ENCODE assay signal across 25 cellular contexts in the genomic region with DNA sequence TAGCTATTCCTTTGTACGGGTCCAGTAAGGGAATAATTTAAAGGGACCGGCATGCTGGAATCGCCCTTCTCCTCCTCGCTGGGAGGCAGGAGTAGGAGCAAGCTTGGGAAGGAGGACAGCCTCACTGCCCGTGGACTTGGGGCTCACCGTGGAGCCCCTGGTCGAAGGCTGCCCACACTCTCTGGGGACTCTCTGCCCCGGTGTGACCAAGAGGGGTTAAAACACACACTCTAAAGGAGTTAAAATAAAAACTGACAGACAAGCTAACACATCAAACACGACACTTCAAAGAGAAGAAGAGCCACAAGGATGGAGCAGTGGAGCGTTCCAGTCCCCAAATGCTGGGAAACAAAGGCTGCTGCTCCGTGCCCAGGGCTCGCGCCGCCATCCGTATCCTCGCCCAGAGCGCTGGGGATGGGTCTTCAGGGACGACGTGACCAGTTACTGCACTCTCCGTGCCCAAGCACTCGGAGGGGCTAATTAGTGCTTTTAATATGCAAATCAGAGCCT.
"Had no signal": no experiment of that assay in that cellular context is flagged by ENCODE, and none has a peak within 500 bp of the region (broad histone marks: within the 10 kb centered on the region; RNA-seq: fewer than 3 reads in every experiment).

No MANE protein-coding gene starts in this region.

- H3K27me3 ChIP-seq: ascending aorta, right atrium auricular region, thyroid gland had no signal

- H3K27ac Mint-ChIP-seq: activated CD4-positive, alpha-beta T cell treated with anti-CD3 and anti-CD28 coated beads, Interleukin-2, amount 10 ng/mL, durations not matched to agents 7 days and 5 days; activated CD8-positive, alpha-beta T cell treated with anti-CD3 and anti-CD28 coated beads for 36 hours; activated naive CD8-positive, alpha-beta T cell; activated T-cell treated with anti-CD3 and anti-CD28 coated beads, Interleukin-2, amount 50 U/mL, for 72 hours; effector memory CD8-positive, alpha-beta T cell; naive thymus-derived CD4-positive, alpha-beta T cell; T-cell; T-helper 2 cell treated with Interferon-gamma antibody and Interleukin-4, amounts not matched to agents 5 μg/mL and 100 μg/mL, for 36 hours had no signal

- H3K36me3 ChIP-seq: adrenal gland, ascending aorta, esophagus muscularis mucosa, gastroesophageal sphincter, prostate gland, right atrium auricular region, thyroid gland had no signal

- H3K27me3 Mint-ChIP-seq: activated CD4-positive, alpha-beta T cell treated with anti-CD3 and anti-CD28 coated beads, Interleukin-2, amount 10 ng/mL, durations not matched to agents 7 days and 5 days had no signal

- H3K9me3 Mint-ChIP-seq: activated CD4-positive, alpha-beta T cell treated with anti-CD3 and anti-CD28 coated beads, Interleukin-2, amount 10 ng/mL, durations not matched to agents 7 days and 5 days; activated CD8-positive, alpha-beta T cell treated with anti-CD3 and anti-CD28 coated beads for 36 hours; activated T-cell treated with anti-CD3 and anti-CD28 coated beads, Interleukin-2, amount 50 U/mL, for 72 hours; central memory CD8-positive, alpha-beta T cell; effector memory CD8-positive, alpha-beta T cell; naive thymus-derived CD4-positive, alpha-beta T cell; neural crest cell; T-cell; T-helper 2 cell treated with Interferon-gamma antibody and Interleukin-4, amounts not matched to agents 5 μg/mL and 100 μg/mL, for 36 hours had no signal

- H3K4me1 Mint-ChIP-seq: activated CD4-positive, alpha-beta T cell treated with anti-CD3 and anti-CD28 coated beads, Interleukin-2, amount 10 ng/mL, durations not matched to agents 7 days and 5 days; central memory CD8-positive, alpha-beta T cell; naive thymus-derived CD4-positive, alpha-beta T cell; neural crest cell; T-cell had no signal

- H3K36me3 Mint-ChIP-seq: activated naive CD8-positive, alpha-beta T cell; naive thymus-derived CD4-positive, alpha-beta T cell; T-cell had no signal

- H3K9me3 ChIP-seq: adrenal gland, ascending aorta, prostate gland, right atrium auricular region, thyroid gland had no signal

- H3K4me3 ChIP-seq: adrenal gland, ascending aorta, dorsolateral prefrontal cortex, esophagus muscularis mucosa, gastroesophageal sphincter, lung, prostate gland, right atrium auricular region, thyroid gland had no signal

- DNase-seq: activated CD4-positive, alpha-beta T cell treated with anti-CD3 and anti-CD28 coated beads, Interleukin-2, amount 10 ng/mL, durations not matched to agents 7 days and 5 days; activated CD8-positive, alpha-beta T cell treated with anti-CD3 and anti-CD28 coated beads for 36 hours; activated gamma-delta T cell treated with Interleukin-2 at 50 U/mL for 16 hours; activated T-cell treated with anti-CD3 and anti-CD28 coated beads, Interleukin-2, amount 50 U/mL, for 72 hours; effector memory CD8-positive, alpha-beta T cell; naive thymus-derived CD4-positive, alpha-beta T cell; stimulated activated CD4-positive, alpha-beta T cell treated with anti-CD3 and anti-CD28 coated beads, Interleukin-4, amount 100 ng/mL, for 24 hours; stimulated activated naive CD4-positive, alpha-beta T cell treated with Interleukin-2 at 50 U/mL for 16 hours; thyroid gland had no signal

- ATAC-seq: activated CD4-positive, CD25-positive, alpha-beta regulatory T cell treated with anti-CD3 and anti-CD28 coated beads, Interleukin-2, amount 50 U/mL, for 24 hours; activated CD8-positive, alpha-beta T cell treated with anti-CD3 and anti-CD28 coated beads for 36 hours; activated T-cell treated with anti-CD3 and anti-CD28 coated beads, Interleukin-2, amount 50 U/mL, for 72 hours; effector memory CD8-positive, alpha-beta T cell; gastroesophageal sphincter; naive thymus-derived CD4-positive, alpha-beta T cell; SK-N-SH treated with all-trans-retinoic acid at 6 μM for 48 hours; T-cell had no signal

- H3K4me1 ChIP-seq: adrenal gland, ascending aorta, esophagus muscularis mucosa, gastroesophageal sphincter, prostate gland, right atrium auricular region, thyroid gland had no signal

- H3K27ac ChIP-seq: adrenal gland, ascending aorta, dorsolateral prefrontal cortex, esophagus muscularis mucosa, gastroesophageal sphincter, prostate gland, right atrium auricular region, thyroid gland, VCaP had no signal

- H3K4me3 Mint-ChIP-seq: activated CD4-positive, alpha-beta T cell treated with anti-CD3 and anti-CD28 coated beads, Interleukin-2, amount 10 ng/mL, durations not matched to agents 7 days and 5 days; activated CD8-positive, alpha-beta T cell treated with anti-CD3 and anti-CD28 coated beads for 36 hours; activated naive CD8-positive, alpha-beta T cell; central memory CD8-positive, alpha-beta T cell; effector memory CD8-positive, alpha-beta T cell; naive thymus-derived CD4-positive, alpha-beta T cell; neural crest cell; T-cell; T-helper 2 cell treated with Interferon-gamma antibody and Interleukin-4, amounts not matched to agents 5 μg/mL and 100 μg/mL, for 36 hours had no signal
